Comparison of ENCODE assay signal across 9 cellular contexts in the genomic region with DNA sequence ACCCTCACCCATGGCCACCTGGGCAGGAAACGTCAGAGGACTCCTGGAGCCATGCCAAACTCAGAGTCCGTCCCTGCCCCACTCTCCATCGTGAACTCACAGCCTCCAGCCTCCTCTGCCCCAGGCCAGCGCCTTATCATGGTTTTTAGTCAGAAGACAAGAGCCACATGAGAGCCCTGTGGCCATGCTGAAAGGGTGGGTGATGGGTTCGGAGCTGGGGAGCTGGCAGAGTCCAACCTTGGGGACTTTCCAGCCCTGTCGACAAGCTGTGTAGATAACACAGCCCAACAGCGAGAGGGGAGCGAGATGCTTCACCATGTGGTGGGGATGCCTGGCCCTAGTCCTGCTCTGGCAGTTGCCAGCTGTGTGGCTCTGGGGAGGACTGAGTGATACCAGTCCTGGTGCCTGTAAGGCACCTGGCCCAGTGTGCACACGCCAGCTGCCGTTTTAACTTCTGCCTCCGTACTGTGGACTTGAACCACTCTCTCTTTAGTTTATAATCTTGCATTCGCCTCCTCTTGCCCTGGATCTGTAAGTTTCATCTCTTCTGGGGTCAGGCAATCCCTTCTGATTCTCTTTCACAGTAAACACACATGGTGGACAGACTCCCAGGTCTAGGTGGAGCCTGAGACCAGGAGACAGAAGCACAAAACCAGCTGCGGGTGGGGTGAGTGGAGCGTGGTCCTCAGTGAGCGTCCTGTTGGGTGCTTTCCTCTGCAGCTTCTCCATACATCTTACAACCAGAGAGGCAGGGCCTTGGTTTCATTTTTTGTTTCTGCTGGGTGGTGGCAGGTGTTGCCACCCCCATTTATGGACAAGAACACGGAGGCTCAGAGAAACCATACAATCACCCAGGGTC. TPM values are rescaled to one million over a fixed set of nuclear protein-coding genes. Genes with fewer than 3 reads are reported as not detected.
DNase-seq lines count a peak whose midpoint lies in the region; ATAC-seq and TF ChIP-seq lines count a peak whose summit lies in the region.
"Had no signal": no experiment of that assay in that cellular context is flagged by ENCODE, and none has a peak within 500 bp of the region (broad histone marks: within the 10 kb centered on the region; RNA-seq: fewer than 3 reads in every experiment).

No MANE protein-coding gene starts in this region.

- H3K9me3 Mint-ChIP-seq in activated T-cell treated with anti-CD3 and anti-CD28 coated beads, Interleukin-2, amount 50 U/mL, for 24 hours, result peaks cover 15% of the 10 kb centered on the region
- H3K9me3 Mint-ChIP-seq in stimulated activated naive CD8-positive, alpha-beta T cell treated with anti-CD3 and anti-CD28 coated beads, Interleukin-15, amount 100 ng/mL, for 72 hours, result peaks cover 10 to 17% of the 10 kb centered on the region in 2 donors
- no peaks in the 10 kb centered on the region for H3K9me3 Mint-ChIP-seq in MCF 10A (ENCODE audit: unreplicated experiment)

- no peaks in the 10 kb centered on the region for H3K27me3 Mint-ChIP-seq in activated T-cell treated with anti-CD3 and anti-CD28 coated beads, Interleukin-2, amount 50 U/mL, for 24 hours
- H3K27me3 Mint-ChIP-seq in stimulated activated naive CD8-positive, alpha-beta T cell treated with anti-CD3 and anti-CD28 coated beads, Interleukin-15, amount 100 ng/mL, for 72 hours, result no peaks in the 10 kb centered on the region
- no peaks in the 10 kb centered on the region for H3K27me3 Mint-ChIP-seq in MCF 10A (ENCODE audit: insufficient read depth, unreplicated experiment)

- H3K36me3 Mint-ChIP-seq in activated T-cell treated with anti-CD3 and anti-CD28 coated beads, Interleukin-2, amount 50 U/mL, for 24 hours (ENCODE audit: low read depth), result peaks cover 52% of the 10 kb centered on the region
- peaks cover 5% of the 10 kb centered on the region for H3K36me3 Mint-ChIP-seq in MCF 10A (ENCODE audit: insufficient read depth, unreplicated experiment)

- no TSS peak for BruUV-seq in MCF 10A (replicated peaks; lab: Mats Ljungman, UMichigan)

- ATAC-seq in HG02884 (IDR thresholded peaks at IDR 0.05; ENCODE audit: unreplicated experiment) (peak; percentile 73), omental fat pad (ENCODE audit: low FRiP score) (no peak)
- ATAC-seq in stimulated activated naive CD8-positive, alpha-beta T cell treated with anti-CD3 and anti-CD28 coated beads, Interleukin-15, amount 100 ng/mL, for 72 hours, result peak; percentile 94
- ATAC-seq: K562 had no signal

- DNase-seq in activated CD8-positive, alpha-beta memory T cell treated with anti-CD3 and anti-CD28 coated beads for 24 hours, result peak; percentile 79
- DNase-seq in activated CD8-positive, alpha-beta memory T cell treated with anti-CD3 and anti-CD28 coated beads, Interleukin-2, amount 50 U/mL, for 48 hours, result no peak
- DNase-seq in activated T-cell treated with anti-CD3 and anti-CD28 coated beads, Interleukin-2, amount 50 U/mL, for 24 hours, result no peak
- peak; percentile 62 to 67 for DNase-seq in stimulated activated naive CD8-positive, alpha-beta T cell treated with anti-CD3 and anti-CD28 coated beads, Interleukin-15, amount 100 ng/mL, for 72 hours
- DNase-seq in omental fat pad (ENCODE audit: low spot score) (no peak), MCF 10A (ENCODE audit: unreplicated experiment) (no peak), NCI-H146 treated with DMSO at 0.1 percent for 48 hours (lab: John Stamatoyannopoulos, UW; ENCODE audit: unreplicated experiment) (no peak)

- CTCF ChIA-PET in MCF 10A (lab: Yijun Ruan, JAX), result interaction anchor here (0.6 kb wide), 1 partner anchor 119 kb away, joined by 6 read pairs; no protein-coding TSS in a partner anchor

- POLR2A ChIA-PET in MCF 10A (lab: Yijun Ruan, JAX), result no interaction called here

- intact Hi-C loops in MCF 10A (cut with micrococcal nuclease), result no loop called here

- H3K4me1 Mint-ChIP-seq in activated T-cell treated with anti-CD3 and anti-CD28 coated beads, Interleukin-2, amount 50 U/mL, for 24 hours (ENCODE audit: low read depth), result peaks cover 55% of the 10 kb centered on the region
- H3K4me1 Mint-ChIP-seq in stimulated activated naive CD8-positive, alpha-beta T cell treated with anti-CD3 and anti-CD28 coated beads, Interleukin-15, amount 100 ng/mL, for 72 hours, result peaks cover 86% of the 10 kb centered on the region
- no peaks in the 10 kb centered on the region for H3K4me1 Mint-ChIP-seq in MCF 10A (ENCODE audit: insufficient read depth, unreplicated experiment)

- no peak for TF ChIP-seq CTCF in omental fat pad (IDR thresholded peaks at IDR 0.05)
- TF ChIP-seq CTCF in MCF 10A (IDR thresholded peaks at IDR 0.05; ENCODE audit: unreplicated experiment), result no peak

- peak overlapping the region; percentile 89 for H3K27ac Mint-ChIP-seq in activated T-cell treated with anti-CD3 and anti-CD28 coated beads, Interleukin-2, amount 50 U/mL, for 24 hours
- H3K27ac Mint-ChIP-seq in stimulated activated naive CD8-positive, alpha-beta T cell treated with anti-CD3 and anti-CD28 coated beads, Interleukin-15, amount 100 ng/mL, for 72 hours, result peak overlapping the region; percentile 90 to 95
- H3K27ac Mint-ChIP-seq in MCF 10A (ENCODE audit: low read depth, unreplicated experiment), result no peak overlapping the region

- peak overlapping the region; percentile 62 for H3K4me3 Mint-ChIP-seq in activated T-cell treated with anti-CD3 and anti-CD28 coated beads, Interleukin-2, amount 50 U/mL, for 24 hours
- peak overlapping the region; percentile 78 to 84 for H3K4me3 Mint-ChIP-seq in stimulated activated naive CD8-positive, alpha-beta T cell treated with anti-CD3 and anti-CD28 coated beads, Interleukin-15, amount 100 ng/mL, for 72 hours
- no peak overlapping the region for H3K4me3 Mint-ChIP-seq in MCF 10A (ENCODE audit: unreplicated experiment)

RNA-seq across cellular contexts. Expression of a gene that starts 55.3 kb away (rescaled TPM):
- total RNA-seq in omental fat pad, result 10 to 100 TPM; 11.6 to 36.3 (median 20.2) TPM
- total RNA-seq in MCF 10A (2022), result 14.2 and 19.3 TPM in 2 replicates

Comparison
In these comparisons a context has a peak if more than half of its experiments do, and no peak if none do; other contexts are left out.
1. DNase-seq: peak in activated CD8-positive, alpha-beta memory T cell treated with anti-CD3 and anti-CD28 coated beads for 24 hours (single experiment) and stimulated activated naive CD8-positive, alpha-beta T cell treated with anti-CD3 and anti-CD28 coated beads, Interleukin-15, amount 100 ng/mL, for 72 hours (2 of 2); none in activated CD8-positive, alpha-beta memory T cell treated with anti-CD3 and anti-CD28 coated beads, Interleukin-2, amount 50 U/mL, for 48 hours (single experiment), activated T-cell treated with anti-CD3 and anti-CD28 coated beads, Interleukin-2, amount 50 U/mL, for 24 hours (single experiment), omental fat pad (single experiment), MCF 10A (single experiment) and NCI-H146 treated with DMSO at 0.1 percent for 48 hours (single experiment).